In genomic region chr22:23826510-23827350, GRCh38 we compare ENCODE assay signal across 8 cellular contexts. TPM values are rescaled to one million over a fixed set of nuclear protein-coding genes. Genes with fewer than 3 reads are reported as not detected.
DNase-seq lines count a peak whose midpoint lies in the region; FAIRE-seq and TF ChIP-seq lines count a peak whose summit lies in the region.
"Had no signal": no experiment of that assay in that cellular context is flagged by ENCODE, and none has a peak within 500 bp of the region (broad histone marks: within the 10 kb centered on the region; RNA-seq: fewer than 3 reads in every experiment).

No MANE protein-coding gene starts in this region.

- no peak for DNase-seq in T-helper 2 cell treated with Interferon-gamma antibody and Interleukin-4, amounts not matched to agents 5 μg/mL and 100 μg/mL, for 36 hours (ENCODE audit: low spot score)
- peak; percentile 85 for DNase-seq in kidney
- DNase-seq in stimulated activated naive CD4-positive, alpha-beta T cell treated with Interleukin-2 at 50 U/mL for 16 hours (lab: John Stamatoyannopoulos, UW) = no peak
- DNase-seq in HPDE6-E6E7 (ENCODE audit: extremely low spot score) = no peak
- DNase-seq in H4 (ENCODE audit: low spot score) = no peak
- DNase-seq: NCI-H446 had no signal

- peaks cover 96 to 100% (median 98%) of the 10 kb centered on the region in 11 experiments for H3K36me3 ChIP-seq in BLaER1 treated with 17β-estradiol and CSF1 and Interleukin-3, amounts not matched to agents 10 nM and 100 nM
- peaks cover 32 to 52% of the 10 kb centered on the region in 2 donors for H3K36me3 ChIP-seq in kidney (ENCODE audit: control insufficient read depth in 1 of 2, insufficient read depth in 2 of 2, low read length in 2 of 2)

- intact Hi-C loops in kidney (cut with DNase I) = no loop called here

- no peak for TF ChIP-seq CTCF in kidney (IDR thresholded peaks at IDR 0.05; ENCODE audit: borderline replicate concordance, extremely low read depth, insufficient read depth)

- peaks cover 19 to 63% (median 60%) of the 10 kb centered on the region in 10 experiments for H3K4me1 ChIP-seq in BLaER1 treated with 17β-estradiol and CSF1 and Interleukin-3, amounts not matched to agents 10 nM and 100 nM
- peaks cover 5 to 9% of the 10 kb centered on the region in 2 donors for H3K4me1 ChIP-seq in kidney (ENCODE audit: control insufficient read depth in 1 of 2, insufficient read depth in 1 of 2, low read depth in 1 of 2, low read length in 2 of 2)

- peak overlapping the region in 9 of 11 experiments; percentile 32 to 74 (median 64); a peak in 15 of 22 replicates for H3K9ac ChIP-seq in BLaER1 treated with 17β-estradiol and CSF1 and Interleukin-3, amounts not matched to agents 10 nM and 100 nM
- H3K9ac ChIP-seq in kidney (ENCODE audit: low read length in 2 of 2) = no peak overlapping the region

- peak overlapping the region in 9 of 11 experiments; percentile 61 to 89 (median 78); a peak in 18 of 22 replicates for H3K27ac ChIP-seq in BLaER1 treated with 17β-estradiol and CSF1 and Interleukin-3, amounts not matched to agents 10 nM and 100 nM
- H3K27ac ChIP-seq in kidney (ENCODE audit: low read depth in 2 of 2, low read length in 2 of 2) = no peak overlapping the region
- H3K27ac ChIP-seq: VCaP had no signal

- H3K4me1 Mint-ChIP-seq in T-helper 2 cell treated with Interferon-gamma antibody and Interleukin-4, amounts not matched to agents 5 μg/mL and 100 μg/mL, for 36 hours (ENCODE audit: low read depth) = peaks cover 15% of the 10 kb centered on the region

- H3K36me3 Mint-ChIP-seq in T-helper 2 cell treated with Interferon-gamma antibody and Interleukin-4, amounts not matched to agents 5 μg/mL and 100 μg/mL, for 36 hours (ENCODE audit: low read depth) = peaks cover 48% of the 10 kb centered on the region

- FAIRE-seq in kidney (lab: Jason Lieb, UNC) = no peak

- H3K27me3 Mint-ChIP-seq in T-helper 2 cell treated with Interferon-gamma antibody and Interleukin-4, amounts not matched to agents 5 μg/mL and 100 μg/mL, for 36 hours (ENCODE audit: low read depth) = no peaks in the 10 kb centered on the region

- peak overlapping the region; percentile 4 to 84 (median 72) for H3K4me2 ChIP-seq in BLaER1 treated with 17β-estradiol and CSF1 and Interleukin-3, amounts not matched to agents 10 nM and 100 nM

- H3K4me3 ChIP-seq in BLaER1 treated with 17β-estradiol and CSF1 and Interleukin-3, amounts not matched to agents 10 nM and 100 nM = no peak overlapping the region
- no peak overlapping the region for H3K4me3 ChIP-seq in kidney (ENCODE audit: low read length in 2 of 2)

- H3K4me3 Mint-ChIP-seq in T-helper 2 cell treated with Interferon-gamma antibody and Interleukin-4, amounts not matched to agents 5 μg/mL and 100 μg/mL, for 36 hours = peak overlapping the region; percentile 32

- no peaks in the 10 kb centered on the region for H3K9me3 ChIP-seq in BLaER1 treated with 17β-estradiol and CSF1 and Interleukin-3, amounts not matched to agents 10 nM and 100 nM (replicated peaks in 1 of 11)
- H3K9me3 ChIP-seq in kidney (ENCODE audit: control insufficient read depth in 1 of 2, low read length in 2 of 2) = no peaks in the 10 kb centered on the region

- no peaks in the 10 kb centered on the region for H3K27me3 ChIP-seq in BLaER1 treated with 17β-estradiol and CSF1 and Interleukin-3, amounts not matched to agents 10 nM and 100 nM

- no peaks in the 10 kb centered on the region for H3K9me3 Mint-ChIP-seq in T-helper 2 cell treated with Interferon-gamma antibody and Interleukin-4, amounts not matched to agents 5 μg/mL and 100 μg/mL, for 36 hours

- peaks cover 18 to 71% (median 32%) of the 10 kb centered on the region in 11 experiments; a peak in 21 of 22 replicates for H4K20me1 ChIP-seq in BLaER1 treated with 17β-estradiol and CSF1 and Interleukin-3, amounts not matched to agents 10 nM and 100 nM

- H3K27ac Mint-ChIP-seq in T-helper 2 cell treated with Interferon-gamma antibody and Interleukin-4, amounts not matched to agents 5 μg/mL and 100 μg/mL, for 36 hours = peak overlapping the region; percentile 90

RNA-seq across cellular contexts. Expression of gene DERL3, which starts 12.1 kb away (rescaled TPM):
- 24.7 TPM for total RNA-seq in kidney
- polyA plus RNA-seq in kidney (ENCODE audit: insufficient read depth, low read depth, low replicate concordance) = 3.1 TPM
- 0.43 and 1.6 TPM in 2 replicates for total RNA-seq in H4 (2014; rRNA removed; shearing (Covaris generic))

RNA-seq across cellular contexts. Expression of gene SLC2A11, which starts 30.9 kb away (rescaled TPM):
- 28.9 TPM for total RNA-seq in kidney
- 23.7 TPM for polyA plus RNA-seq in kidney (ENCODE audit: insufficient read depth, low read depth, low replicate concordance)
- 3.2 and 4.6 TPM in 2 replicates for total RNA-seq in H4 (2014; rRNA removed; shearing (Covaris generic))

RNA-seq across cellular contexts. Expression of gene SMARCB1, which starts 40.0 kb away (rescaled TPM):
- total RNA-seq in kidney = 79.0 TPM
- polyA plus RNA-seq in kidney (ENCODE audit: insufficient read depth, low read depth, low replicate concordance) = 68.7 TPM
- 50.9 and 61.2 TPM in 2 replicates for total RNA-seq in H4 (2014; rRNA removed; shearing (Covaris generic))

RNA-seq across cellular contexts. Expression of gene MMP11, which starts 54.1 kb away (rescaled TPM):
- total RNA-seq in kidney = 4.4 TPM
- 2.7 TPM for polyA plus RNA-seq in kidney (ENCODE audit: insufficient read depth, low read depth, low replicate concordance)
- total RNA-seq in H4 (2014; rRNA removed; shearing (Covaris generic)) = 0.35 and 1.4 TPM in 2 replicates

RNA-seq across cellular contexts. Expression of gene CHCHD10, which starts 59.0 kb away (rescaled TPM):
- 190 TPM for total RNA-seq in kidney
- 1,445 TPM for polyA plus RNA-seq in kidney (ENCODE audit: insufficient read depth, low read depth, low replicate concordance)
- total RNA-seq in H4 (2014; rRNA removed; shearing (Covaris generic)) = 0.72 and 14.9 TPM in 2 replicates

Comparison
In these comparisons a context has a peak if more than half of its experiments do, and no peak if none do; other contexts are left out.
1. H3K27ac ChIP-seq: peak in BLaER1 treated with 17β-estradiol and CSF1 and Interleukin-3, amounts not matched to agents 10 nM and 100 nM (9 of 11); none in kidney (0 of 2).
2. H3K9ac ChIP-seq: peak in BLaER1 treated with 17β-estradiol and CSF1 and Interleukin-3, amounts not matched to agents 10 nM and 100 nM (9 of 11); none in kidney (0 of 2).